In genomic region chr18:63313409-63313917, GRCh38 we compare ENCODE assay signal across 14 cellular contexts. TPM values are rescaled to one million over a fixed set of nuclear protein-coding genes. Genes with fewer than 3 reads are reported as not detected.
DNase-seq lines count a peak whose midpoint lies in the region; ATAC-seq, FAIRE-seq and TF ChIP-seq lines count a peak whose summit lies in the region.
"Had no signal": no experiment of that assay in that cellular context is flagged by ENCODE, and none has a peak within 500 bp of the region (broad histone marks: within the 10 kb centered on the region; RNA-seq: fewer than 3 reads in every experiment).

No MANE protein-coding gene starts in this region.

- H3K27ac Mint-ChIP-seq in CD8-positive, alpha-beta memory T cell: peak overlapping the region; percentile 22 to 95 (median 84)
- peak overlapping the region; percentile 64 for H3K27ac Mint-ChIP-seq in activated T-helper 1 cell treated with anti-CD3 and anti-CD28 coated beads, Interleukin-12 subunit alpha, Interleukin-12 subunit beta, Interleukin-2, Interleukin-4 antibody, amounts not matched to agents 30 ng/mL and 10 ng/mL and 1 ng/mL, durations not matched to agents 14 hours and 24 hours and 36 hours
- peak overlapping the region; percentile 29 to 90 (median 83) for H3K27ac Mint-ChIP-seq in naive thymus-derived CD8-positive, alpha-beta T cell

- TF ChIP-seq CTCF in heart left ventricle (IDR thresholded peaks at IDR 0.05): no peak

- H3K4me3 Mint-ChIP-seq in CD8-positive, alpha-beta memory T cell: peak overlapping the region; percentile 2 to 100 (median 65)
- peak overlapping the region; percentile 96 for H3K4me3 Mint-ChIP-seq in activated T-helper 1 cell treated with anti-CD3 and anti-CD28 coated beads, Interleukin-12 subunit alpha, Interleukin-12 subunit beta, Interleukin-2, Interleukin-4 antibody, amounts not matched to agents 30 ng/mL and 10 ng/mL and 1 ng/mL, durations not matched to agents 14 hours and 24 hours and 36 hours
- H3K4me3 Mint-ChIP-seq in naive thymus-derived CD8-positive, alpha-beta T cell: peak overlapping the region; percentile 80 to 100 (median 94)

- intact Hi-C loops in activated T-helper 1 cell treated with anti-CD3 and anti-CD28 coated beads, Interleukin-12 subunit alpha, Interleukin-12 subunit beta, Interleukin-2, Interleukin-4 antibody, amounts not matched to agents 30 ng/mL and 10 ng/mL and 1 ng/mL, durations not matched to agents 14 hours and 24 hours and 36 hours (cut with micrococcal nuclease): loop anchor here (10.0 kb wide), 1 partner anchor 789 kb away; the partner anchor contains the start of gene ZCCHC2
- intact Hi-C loops in heart left ventricle (cut with DNase I): loop anchor here in 3 of 10 donors (10.0 kb wide), 3 partner anchors 49 to 159 kb away; no protein-coding TSS in a partner anchor

- H3K27me3 ChIP-seq in CD8-positive, alpha-beta memory T cell (ENCODE audit: insufficient read depth, low read length, poor library complexity, severe bottlenecking): no peaks in the 10 kb centered on the region
- H3K27me3 ChIP-seq in heart left ventricle: peaks cover 0 to 6% (median 0%) of the 10 kb centered on the region in 9 donors

- H3K27ac ChIP-seq in CD8-positive, alpha-beta memory T cell (ENCODE audit: low read depth, low read length): no peak overlapping the region
- no peak overlapping the region for H3K27ac ChIP-seq in heart left ventricle
- H3K27ac ChIP-seq: left ventricle myocardium inferior, upper lobe of left lung had no signal

- no peaks in the 10 kb centered on the region for H3K9me3 ChIP-seq in CD8-positive, alpha-beta memory T cell (ENCODE audit: low read length)
- no peaks in the 10 kb centered on the region for H3K9me3 ChIP-seq in heart left ventricle
- H3K9me3 ChIP-seq: left ventricle myocardium inferior, upper lobe of left lung had no signal

- H3K9me3 Mint-ChIP-seq in CD8-positive, alpha-beta memory T cell: no peaks in the 10 kb centered on the region
- no peaks in the 10 kb centered on the region for H3K9me3 Mint-ChIP-seq in activated T-helper 1 cell treated with anti-CD3 and anti-CD28 coated beads, Interleukin-12 subunit alpha, Interleukin-12 subunit beta, Interleukin-2, Interleukin-4 antibody, amounts not matched to agents 30 ng/mL and 10 ng/mL and 1 ng/mL, durations not matched to agents 14 hours and 24 hours and 36 hours
- H3K9me3 Mint-ChIP-seq in naive thymus-derived CD8-positive, alpha-beta T cell: no peaks in the 10 kb centered on the region

- no peak for DNase-seq in CD8-positive, alpha-beta memory T cell
- no peak for DNase-seq in GM12892 (ENCODE audit: insufficient read length)
- DNase-seq in activated T-helper 1 cell treated with anti-CD3 and anti-CD28 coated beads, Interleukin-12 subunit alpha, Interleukin-12 subunit beta, Interleukin-2, Interleukin-4 antibody, amounts not matched to agents 30 ng/mL and 10 ng/mL and 1 ng/mL, durations not matched to agents 14 hours and 24 hours and 36 hours (ENCODE audit: low spot score): no peak
- DNase-seq in naive thymus-derived CD8-positive, alpha-beta T cell: no peak
- DNase-seq in DMS79 treated with DMSO at 0.1 percent for 48 hours (lab: John Stamatoyannopoulos, UW): no peak
- DNase-seq in heart left ventricle: no peak
- DNase-seq in AG08395 (ENCODE audit: low spot score): no peak
- DNase-seq: left ventricle myocardium inferior, NCI-H2081, NCI-H774, retina, SHP77, upper lobe of left lung had no signal

- FAIRE-seq in GM12892 (lab: Jason Lieb, UNC): peak; percentile 93

- peaks cover 62% of the 10 kb centered on the region for H3K4me1 ChIP-seq in CD8-positive, alpha-beta memory T cell (ENCODE audit: insufficient read depth, low read length)
- peaks cover 0 to 55% (median 21%) of the 10 kb centered on the region in 12 donors for H3K4me1 ChIP-seq in heart left ventricle

- CTCF ChIA-PET in CD8-positive, alpha-beta memory T cell (lab: Charles Lee): interaction anchor here (1.5 to 1.8 kb wide), 2 partner anchors 152 to 162 kb away, joined by 3 to 4 read pairs; no protein-coding TSS in a partner anchor

- H3K36me3 Mint-ChIP-seq in CD8-positive, alpha-beta memory T cell: peaks cover 0 to 9% (median 7%) of the 10 kb centered on the region in 3 donors
- peaks cover 62% of the 10 kb centered on the region for H3K36me3 Mint-ChIP-seq in activated T-helper 1 cell treated with anti-CD3 and anti-CD28 coated beads, Interleukin-12 subunit alpha, Interleukin-12 subunit beta, Interleukin-2, Interleukin-4 antibody, amounts not matched to agents 30 ng/mL and 10 ng/mL and 1 ng/mL, durations not matched to agents 14 hours and 24 hours and 36 hours (ENCODE audit: low read depth)
- peaks cover 5 to 8% (median 5%) of the 10 kb centered on the region in 3 donors for H3K36me3 Mint-ChIP-seq in naive thymus-derived CD8-positive, alpha-beta T cell

- H3K27me3 Mint-ChIP-seq in CD8-positive, alpha-beta memory T cell: no peaks in the 10 kb centered on the region
- H3K27me3 Mint-ChIP-seq in activated T-helper 1 cell treated with anti-CD3 and anti-CD28 coated beads, Interleukin-12 subunit alpha, Interleukin-12 subunit beta, Interleukin-2, Interleukin-4 antibody, amounts not matched to agents 30 ng/mL and 10 ng/mL and 1 ng/mL, durations not matched to agents 14 hours and 24 hours and 36 hours (ENCODE audit: insufficient read depth): no peaks in the 10 kb centered on the region
- no peaks in the 10 kb centered on the region for H3K27me3 Mint-ChIP-seq in naive thymus-derived CD8-positive, alpha-beta T cell

- WGBS in heart left ventricle, 4 donors: 77 to 84% (median 84%) methylated on average over 5 of the region's 5 CpGs

- peaks cover 76 to 91% (median 91%) of the 10 kb centered on the region in 3 donors for H3K4me1 Mint-ChIP-seq in CD8-positive, alpha-beta memory T cell
- H3K4me1 Mint-ChIP-seq in activated T-helper 1 cell treated with anti-CD3 and anti-CD28 coated beads, Interleukin-12 subunit alpha, Interleukin-12 subunit beta, Interleukin-2, Interleukin-4 antibody, amounts not matched to agents 30 ng/mL and 10 ng/mL and 1 ng/mL, durations not matched to agents 14 hours and 24 hours and 36 hours (ENCODE audit: low read depth): peaks cover 76% of the 10 kb centered on the region
- H3K4me1 Mint-ChIP-seq in naive thymus-derived CD8-positive, alpha-beta T cell: peaks cover 39 to 94% (median 83%) of the 10 kb centered on the region in 4 donors

- no peak for TF ChIP-seq POLR2A in GM12892 (IDR thresholded peaks at IDR 0.05; ENCODE audit: low read depth, low read length)
- TF ChIP-seq POLR2A in heart left ventricle (IDR thresholded peaks at IDR 0.05): no peak

- H3K4me3 ChIP-seq in CD8-positive, alpha-beta memory T cell (ENCODE audit: low read length): peak overlapping the region; percentile 13
- no peak overlapping the region for H3K4me3 ChIP-seq in heart left ventricle
- H3K4me3 ChIP-seq: left ventricle myocardium inferior, upper lobe of left lung had no signal

- POLR2A ChIA-PET in CD8-positive, alpha-beta memory T cell (lab: Charles Lee): interaction anchor here (1.1 kb wide), 1 partner anchor 15 kb away, joined by 3 read pairs; no protein-coding TSS in a partner anchor
- POLR2A ChIA-PET in naive thymus-derived CD8-positive, alpha-beta T cell (lab: Charles Lee): interaction anchor here (0.6 to 6.2 kb wide), 4 partner anchors 9 to 21 kb away, joined by 3 to 42 read pairs (median 4); no protein-coding TSS in a partner anchor

- H3K36me3 ChIP-seq in CD8-positive, alpha-beta memory T cell (ENCODE audit: insufficient read depth, low read length): no peaks in the 10 kb centered on the region
- H3K36me3 ChIP-seq in heart left ventricle: no peaks in the 10 kb centered on the region
- H3K36me3 ChIP-seq: left ventricle myocardium inferior, upper lobe of left lung had no signal

- no peak for ATAC-seq in naive thymus-derived CD8-positive, alpha-beta T cell
- ATAC-seq in heart left ventricle (no peak), GM21360 (IDR thresholded peaks at IDR 0.05; ENCODE audit: unreplicated experiment) (no peak)

RNA-seq across cellular contexts. Expression of gene BCL2, which starts 6.1 kb away (rescaled TPM):
- total RNA-seq in CD8-positive, alpha-beta memory T cell: 10 to 100 TPM; 58.9 to 60.5 TPM
- 29.8 TPM for polyA plus RNA-seq in CD8-positive, alpha-beta memory T cell
- 47.4 TPM for polyA plus RNA-seq in GM12892 (2012; ENCODE audit: missing spikeins)
- total RNA-seq in activated T-helper 1 cell treated with anti-CD3 and anti-CD28 coated beads, Interleukin-12 subunit alpha, Interleukin-12 subunit beta, Interleukin-2, Interleukin-4 antibody, amounts not matched to agents 30 ng/mL and 10 ng/mL and 1 ng/mL, durations not matched to agents 14 hours and 24 hours and 36 hours: 95.9 and 97.1 TPM in 2 replicates
- total RNA-seq in naive thymus-derived CD8-positive, alpha-beta T cell: 10 to 100 TPM; 32.9 to 33.1 TPM
- 10 to 100 TPM; 24.3 to 40.2 (median 31.3) TPM for polyA plus RNA-seq in naive thymus-derived CD8-positive, alpha-beta T cell
- 10 to 100 TPM in 4 of 9 donors, 1 to 10 TPM in 5; 4.8 to 24.2 (median 9.1) TPM for total RNA-seq in heart left ventricle
- polyA plus RNA-seq in heart left ventricle: 1 to 10 TPM; 2.9 to 4.5 TPM

RNA-seq across cellular contexts. Expression of gene KDSR, which starts 53.5 kb away (rescaled TPM):
- total RNA-seq in CD8-positive, alpha-beta memory T cell: 10 to 100 TPM; 52.1 to 55.3 TPM
- polyA plus RNA-seq in CD8-positive, alpha-beta memory T cell: 103 TPM
- 17.8 TPM for polyA plus RNA-seq in GM12892 (2012; ENCODE audit: missing spikeins)
- 72.2 and 83.5 TPM in 2 replicates for total RNA-seq in activated T-helper 1 cell treated with anti-CD3 and anti-CD28 coated beads, Interleukin-12 subunit alpha, Interleukin-12 subunit beta, Interleukin-2, Interleukin-4 antibody, amounts not matched to agents 30 ng/mL and 10 ng/mL and 1 ng/mL, durations not matched to agents 14 hours and 24 hours and 36 hours
- total RNA-seq in naive thymus-derived CD8-positive, alpha-beta T cell: 10 to 100 TPM; 49.1 to 50.6 TPM
- 10 to 100 TPM; 55.9 to 66.9 (median 65.4) TPM for polyA plus RNA-seq in naive thymus-derived CD8-positive, alpha-beta T cell
- 10 to 100 TPM; 26.3 to 45.6 (median 41.4) TPM for total RNA-seq in heart left ventricle
- polyA plus RNA-seq in heart left ventricle: 10 to 100 TPM; 10.7 to 36.5 TPM
